Comparison of ENCODE assay signal across 1 cellular context in the genomic region with DNA sequence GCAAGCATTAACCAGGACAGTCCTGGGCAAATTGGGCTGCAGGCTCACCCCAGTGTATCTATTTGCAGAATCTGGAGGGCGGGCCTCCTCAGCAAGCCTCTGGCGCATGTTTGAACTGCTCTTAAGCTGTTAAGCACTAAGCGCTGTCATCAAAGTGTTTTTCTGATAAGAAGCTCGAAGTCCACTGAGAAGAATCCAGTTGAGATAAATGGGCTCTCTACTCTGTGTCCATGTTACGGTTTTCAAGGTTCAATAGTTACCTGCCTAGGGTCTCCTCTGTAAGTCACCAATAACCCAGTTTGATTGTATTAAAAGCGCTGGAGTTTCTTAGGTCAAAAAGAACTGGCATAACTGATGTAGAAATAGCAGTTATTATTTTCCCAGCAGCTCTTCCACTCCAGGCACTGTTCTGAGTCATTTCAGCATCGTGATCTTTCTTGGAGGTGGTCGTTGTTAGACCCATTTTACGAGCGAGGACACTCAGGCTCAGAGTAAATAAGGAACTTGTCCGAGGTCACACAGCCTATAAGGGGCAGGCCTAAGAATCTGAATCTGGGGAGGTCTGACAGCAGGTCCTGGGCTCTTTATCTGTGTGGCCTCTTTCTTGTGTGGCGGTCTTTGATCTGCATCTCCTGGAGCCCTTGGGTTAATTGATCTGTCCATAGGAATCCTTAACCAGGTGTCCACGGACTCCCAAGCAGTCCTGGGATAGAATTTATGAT.
TF ChIP-seq lines count a peak whose summit lies in the region.

No MANE protein-coding gene starts in this region.

TF ChIP-seq in HepG2, 621 proteins besides CTCF, POLR2A, EP300 and RAD21 (continued from another document and continues in another):
- TF ChIP-seq ZNF280B (CRISPR knock-in tag; IDR thresholded peaks at IDR 0.05; ENCODE audit: borderline replicate concordance) (no peak), EHMT2 (IDR thresholded peaks at IDR 0.05; ENCODE audit: borderline replicate concordance, low read depth, low read length) (no peak), ZNF326 (CRISPR knock-in tag; IDR thresholded peaks at IDR 0.05; ENCODE audit: borderline replicate concordance) (no peak), MAZ (IDR thresholded peaks at IDR 0.05; ENCODE audit: borderline replicate concordance, low read depth, low read length) (peak; percentile 60; the same call in 1 of the 2 replicates), MAZ (CRISPR knock-in tag; IDR thresholded peaks at IDR 0.05; ENCODE audit: low read depth) (peak; percentile 45; the same call in 1 of the 2 replicates), U2AF1 (optimal IDR thresholded peaks at IDR 0.05; ENCODE audit: low read depth, low read length) (no peak), HNRNPH1 (optimal IDR thresholded peaks at IDR 0.05; ENCODE audit: low read depth, low read length) (no peak), ZFP91 (CRISPR knock-in tag; IDR thresholded peaks at IDR 0.05; ENCODE audit: borderline replicate concordance) (no peak), BCL3 (CRISPR knock-in tag; IDR thresholded peaks at IDR 0.05) (0 out of 2 replicates have a peak, but pooled peaks have one; percentile 5), ZNF749 (CRISPR knock-in tag; IDR thresholded peaks at IDR 0.05; ENCODE audit: borderline replicate concordance) (peak; percentile 75; the same call in 1 of the 2 replicates), ZNF484 (CRISPR knock-in tag; IDR thresholded peaks at IDR 0.05; ENCODE audit: borderline replicate concordance, low read depth) (no peak), ZNF615 (CRISPR knock-in tag; IDR thresholded peaks at IDR 0.05; ENCODE audit: borderline replicate concordance) (no peak; the same call in 1 of the 2 replicates), MLX (CRISPR knock-in tag; IDR thresholded peaks at IDR 0.05) (peak; percentile 98), ZNF558 (CRISPR knock-in tag; IDR thresholded peaks at IDR 0.05; ENCODE audit: borderline replicate concordance) (no peak), POLR2G (IDR thresholded peaks at IDR 0.05; ENCODE audit: low read depth, low read length) (peak; percentile 61), KLF13 (CRISPR knock-in tag; IDR thresholded peaks at IDR 0.05) (no peak), ZBTB34 (CRISPR knock-in tag; IDR thresholded peaks at IDR 0.05) (peak; percentile 91), FOXC1 (CRISPR knock-in tag; IDR thresholded peaks at IDR 0.05; ENCODE audit: borderline replicate concordance) (peak; percentile 78; the same call in 1 of the 2 replicates), FOXO4 (CRISPR knock-in tag; conservative IDR thresholded peaks at IDR 0.05) (no peak)
- TF ChIP-seq, protein P1, sequence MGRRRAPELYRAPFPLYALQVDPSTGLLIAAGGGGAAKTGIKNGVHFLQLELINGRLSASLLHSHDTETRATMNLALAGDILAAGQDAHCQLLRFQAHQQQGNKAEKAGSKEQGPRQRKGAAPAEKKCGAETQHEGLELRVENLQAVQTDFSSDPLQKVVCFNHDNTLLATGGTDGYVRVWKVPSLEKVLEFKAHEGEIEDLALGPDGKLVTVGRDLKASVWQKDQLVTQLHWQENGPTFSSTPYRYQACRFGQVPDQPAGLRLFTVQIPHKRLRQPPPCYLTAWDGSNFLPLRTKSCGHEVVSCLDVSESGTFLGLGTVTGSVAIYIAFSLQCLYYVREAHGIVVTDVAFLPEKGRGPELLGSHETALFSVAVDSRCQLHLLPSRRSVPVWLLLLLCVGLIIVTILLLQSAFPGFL (CRISPR knock-in tag; IDR thresholded peaks at IDR 0.05) = no peak
- TF ChIP-seq, protein P2, sequence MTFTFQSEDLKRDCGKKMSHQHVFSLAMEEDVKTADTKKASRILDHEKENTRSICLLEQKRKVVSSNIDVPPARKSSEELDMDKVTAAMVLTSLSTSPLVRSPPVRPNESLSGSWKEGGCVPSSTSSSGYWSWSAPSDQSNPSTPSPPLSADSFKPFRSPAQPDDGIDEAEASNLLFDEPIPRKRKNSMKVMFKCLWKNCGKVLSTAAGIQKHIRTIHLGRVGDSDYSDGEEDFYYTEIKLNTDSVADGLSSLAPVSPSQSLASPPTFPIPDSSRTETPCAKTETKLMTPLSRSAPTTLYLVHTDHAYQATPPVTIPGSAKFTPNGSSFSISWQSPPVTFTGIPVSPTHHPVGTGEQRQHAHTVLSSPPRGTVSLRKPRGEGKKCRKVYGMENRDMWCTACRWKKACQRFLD (CRISPR knock-in tag; IDR thresholded peaks at IDR 0.05; ENCODE audit: borderline replicate concordance) = peak; percentile 20; the same call in 1 of the 2 replicates
- TF ChIP-seq, protein P3, sequence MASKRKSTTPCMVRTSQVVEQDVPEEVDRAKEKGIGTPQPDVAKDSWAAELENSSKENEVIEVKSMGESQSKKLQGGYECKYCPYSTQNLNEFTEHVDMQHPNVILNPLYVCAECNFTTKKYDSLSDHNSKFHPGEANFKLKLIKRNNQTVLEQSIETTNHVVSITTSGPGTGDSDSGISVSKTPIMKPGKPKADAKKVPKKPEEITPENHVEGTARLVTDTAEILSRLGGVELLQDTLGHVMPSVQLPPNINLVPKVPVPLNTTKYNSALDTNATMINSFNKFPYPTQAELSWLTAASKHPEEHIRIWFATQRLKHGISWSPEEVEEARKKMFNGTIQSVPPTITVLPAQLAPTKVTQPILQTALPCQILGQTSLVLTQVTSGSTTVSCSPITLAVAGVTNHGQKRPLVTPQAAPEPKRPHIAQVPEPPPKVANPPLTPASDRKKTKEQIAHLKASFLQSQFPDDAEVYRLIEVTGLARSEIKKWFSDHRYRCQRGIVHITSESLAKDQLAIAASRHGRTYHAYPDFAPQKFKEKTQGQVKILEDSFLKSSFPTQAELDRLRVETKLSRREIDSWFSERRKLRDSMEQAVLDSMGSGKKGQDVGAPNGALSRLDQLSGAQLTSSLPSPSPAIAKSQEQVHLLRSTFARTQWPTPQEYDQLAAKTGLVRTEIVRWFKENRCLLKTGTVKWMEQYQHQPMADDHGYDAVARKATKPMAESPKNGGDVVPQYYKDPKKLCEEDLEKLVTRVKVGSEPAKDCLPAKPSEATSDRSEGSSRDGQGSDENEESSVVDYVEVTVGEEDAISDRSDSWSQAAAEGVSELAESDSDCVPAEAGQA (IDR thresholded peaks at IDR 0.05; ENCODE audit: low read depth) = 0 out of 2 replicates have a peak, but pooled peaks have one; percentile 12
- TF ChIP-seq, protein P3 (CRISPR knock-in tag; IDR thresholded peaks at IDR 0.05; ENCODE audit: borderline replicate concordance) = no peak; the same call in 1 of the 2 replicates
- TF ChIP-seq, protein P4, sequence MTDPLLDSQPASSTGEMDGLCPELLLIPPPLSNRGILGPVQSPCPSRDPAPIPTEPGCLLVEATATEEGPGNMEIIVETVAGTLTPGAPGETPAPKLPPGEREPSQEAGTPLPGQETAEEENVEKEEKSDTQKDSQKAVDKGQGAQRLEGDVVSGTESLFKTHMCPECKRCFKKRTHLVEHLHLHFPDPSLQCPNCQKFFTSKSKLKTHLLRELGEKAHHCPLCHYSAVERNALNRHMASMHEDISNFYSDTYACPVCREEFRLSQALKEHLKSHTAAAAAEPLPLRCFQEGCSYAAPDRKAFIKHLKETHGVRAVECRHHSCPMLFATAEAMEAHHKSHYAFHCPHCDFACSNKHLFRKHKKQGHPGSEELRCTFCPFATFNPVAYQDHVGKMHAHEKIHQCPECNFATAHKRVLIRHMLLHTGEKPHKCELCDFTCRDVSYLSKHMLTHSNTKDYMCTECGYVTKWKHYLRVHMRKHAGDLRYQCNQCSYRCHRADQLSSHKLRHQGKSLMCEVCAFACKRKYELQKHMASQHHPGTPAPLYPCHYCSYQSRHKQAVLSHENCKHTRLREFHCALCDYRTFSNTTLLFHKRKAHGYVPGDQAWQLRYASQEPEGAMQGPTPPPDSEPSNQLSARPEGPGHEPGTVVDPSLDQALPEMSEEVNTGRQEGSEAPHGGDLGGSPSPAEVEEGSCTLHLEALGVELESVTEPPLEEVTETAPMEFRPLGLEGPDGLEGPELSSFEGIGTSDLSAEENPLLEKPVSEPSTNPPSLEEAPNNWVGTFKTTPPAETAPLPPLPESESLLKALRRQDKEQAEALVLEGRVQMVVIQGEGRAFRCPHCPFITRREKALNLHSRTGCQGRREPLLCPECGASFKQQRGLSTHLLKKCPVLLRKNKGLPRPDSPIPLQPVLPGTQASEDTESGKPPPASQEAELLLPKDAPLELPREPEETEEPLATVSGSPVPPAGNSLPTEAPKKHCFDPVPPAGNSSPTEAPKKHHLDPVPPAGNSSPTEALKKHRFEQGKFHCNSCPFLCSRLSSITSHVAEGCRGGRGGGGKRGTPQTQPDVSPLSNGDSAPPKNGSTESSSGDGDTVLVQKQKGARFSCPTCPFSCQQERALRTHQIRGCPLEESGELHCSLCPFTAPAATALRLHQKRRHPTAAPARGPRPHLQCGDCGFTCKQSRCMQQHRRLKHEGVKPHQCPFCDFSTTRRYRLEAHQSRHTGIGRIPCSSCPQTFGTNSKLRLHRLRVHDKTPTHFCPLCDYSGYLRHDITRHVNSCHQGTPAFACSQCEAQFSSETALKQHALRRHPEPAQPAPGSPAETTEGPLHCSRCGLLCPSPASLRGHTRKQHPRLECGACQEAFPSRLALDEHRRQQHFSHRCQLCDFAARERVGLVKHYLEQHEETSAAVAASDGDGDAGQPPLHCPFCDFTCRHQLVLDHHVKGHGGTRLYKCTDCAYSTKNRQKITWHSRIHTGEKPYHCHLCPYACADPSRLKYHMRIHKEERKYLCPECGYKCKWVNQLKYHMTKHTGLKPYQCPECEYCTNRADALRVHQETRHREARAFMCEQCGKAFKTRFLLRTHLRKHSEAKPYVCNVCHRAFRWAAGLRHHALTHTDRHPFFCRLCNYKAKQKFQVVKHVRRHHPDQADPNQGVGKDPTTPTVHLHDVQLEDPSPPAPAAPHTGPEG (CRISPR knock-in tag; IDR thresholded peaks at IDR 0.05) = no peak; the same call in 1 of the 2 replicates
